ENCODE assay signal across 8 cellular contexts in genomic region chr5:99060306-99061261, GRCh38.
DNase-seq lines count a peak whose midpoint lies in the region; ATAC-seq and FAIRE-seq lines count a peak whose summit lies in the region.

No MANE protein-coding gene starts in this region.

- DNase-seq in GM18507 (ENCODE audit: extremely low spot score, insufficient read length, low read depth) (peak; percentile 37), NCI-H345 (lab: John Stamatoyannopoulos, UW) (peak; percentile 64), cerebellum (ENCODE audit: low spot score) (peak; percentile 54), left colon (peak; percentile 62 to 91)
- DNase-seq in activated CD4-positive, CD25-positive, alpha-beta regulatory T cell treated with anti-CD3 and anti-CD28 coated beads, Interleukin-2, amount 50 U/mL, for 72 hours: peak; percentile 78
- peak; percentile 84 for DNase-seq in stimulated activated CD4-positive, alpha-beta T cell treated with anti-CD3 and anti-CD28 coated beads, Interleukin-4, amount 100 ng/mL, for 1 hour

- intact Hi-C loops in left colon (cut with DNase I, micrococcal nuclease): no loop called here

- peak overlapping the region; percentile 89 for H2AFZ ChIP-seq in ACC112 (ENCODE audit: low read length, unreplicated experiment)

- FAIRE-seq in GM18507 (lab: Jason Lieb, UNC): peak; percentile 89

- H3K27ac ChIP-seq in ACC112 (ENCODE audit: low read depth, low read length): no peak overlapping the region

- peak overlapping the region; percentile 42 for H3K4me3 ChIP-seq in ACC112 (ENCODE audit: low read depth, low read length)

- H3K79me2 ChIP-seq in ACC112 (ENCODE audit: control insufficient read depth, insufficient read depth, low read length, unreplicated experiment): no peaks in the 10 kb centered on the region

- ATAC-seq in HG03064 (IDR thresholded peaks at IDR 0.05; ENCODE audit: low read depth, unreplicated experiment) (peak; percentile 68), left colon (peak; percentile 72)

- no peaks in the 10 kb centered on the region for H3K27me3 ChIP-seq in ACC112 (ENCODE audit: insufficient read depth, low read length)

- no peaks in the 10 kb centered on the region for H3K36me3 ChIP-seq in ACC112 (ENCODE audit: insufficient read depth, low read length)

- peaks cover 22% of the 10 kb centered on the region for H3K4me1 ChIP-seq in ACC112 (ENCODE audit: control insufficient read depth, insufficient read depth, low read length, unreplicated experiment)
